In genomic region chr7:2314209-2314955, GRCh38 we compare ENCODE assay signal across 1 cellular context.
TF ChIP-seq lines count a peak whose summit lies in the region.

Gene SNX8, minus strand, starts transcription at chr7:2314441. Its CDS starts 20 bp downstream, at chr7:2314421.

TF ChIP-seq in K562, 482 proteins besides CTCF, POLR2A, EP300 and RAD21 (continued from another document and continues in another):
- TF ChIP-seq MYC (IDR thresholded peaks at IDR 0.05; ENCODE audit: low read depth, low read length): peak; percentile 77
- TF ChIP-seq MYC (CRISPR knock-in tag; IDR thresholded peaks at IDR 0.05; ENCODE audit: borderline replicate concordance, low read depth): no peak
- TF ChIP-seq ZNF592 (IDR thresholded peaks at IDR 0.05): no peak
- no peak for TF ChIP-seq ELK1 (CRISPR knock-in tag; IDR thresholded peaks at IDR 0.05)
- TF ChIP-seq ZBTB33 (CRISPR knock-in tag; IDR thresholded peaks at IDR 0.05): no peak
- peak; percentile 1 for TF ChIP-seq CTCFL (IDR thresholded peaks at IDR 0.05; ENCODE audit: borderline replicate concordance, insufficient read depth, low read depth, low read length, poor library complexity, severe bottlenecking)
- TF ChIP-seq SFPQ (IDR thresholded peaks at IDR 0.05; ENCODE audit: low read depth, low read length): no peak
- TF ChIP-seq CXXC5 (CRISPR knock-in tag; IDR thresholded peaks at IDR 0.05): peak; percentile 88
- TF ChIP-seq TEAD1 (CRISPR knock-in tag; IDR thresholded peaks at IDR 0.05): peak in 1 of 2 experiments; percentile 52; a peak in 1 of 4 replicates
- no peak for TF ChIP-seq EHMT2 (IDR thresholded peaks at IDR 0.05)
- 0 out of 2 replicates have a peak, but pooled peaks have one; percentile 30 for TF ChIP-seq NR2C2 (CRISPR knock-in tag; IDR thresholded peaks at IDR 0.05)
- TF ChIP-seq NR2C2 (tag; IDR thresholded peaks at IDR 0.05): no peak
- no peak for TF ChIP-seq RBM22 (IDR thresholded peaks at IDR 0.05; ENCODE audit: low read depth, low read length, poor library complexity, severe bottlenecking)
- peak; percentile 95 for TF ChIP-seq SPI1 (IDR thresholded peaks at IDR 0.05; ENCODE audit: borderline replicate concordance, low read depth, low read length)
- peak; percentile 69 for TF ChIP-seq RB1 (IDR thresholded peaks at IDR 0.05; ENCODE audit: low read depth)
- TF ChIP-seq GABPA (tag; conservative IDR thresholded peaks at IDR 0.05; ENCODE audit: low read depth): peak; percentile 61
- peak; percentile 51; the same call in 1 of the 2 replicates for TF ChIP-seq ZNF740 (CRISPR knock-in tag; IDR thresholded peaks at IDR 0.05)
- no peak for TF ChIP-seq ZNF740 (tag; IDR thresholded peaks at IDR 0.05)
- TF ChIP-seq HMGN3 (IDR thresholded peaks at IDR 0.05; ENCODE audit: borderline replicate concordance, extremely low read depth, insufficient read length, low read depth, low read length): peak; percentile 49
- no peak for TF ChIP-seq MAFK (IDR thresholded peaks at IDR 0.05; ENCODE audit: low read length)
- no peak for TF ChIP-seq CBX2 (IDR thresholded peaks at IDR 0.05; ENCODE audit: insufficient read depth, low read length, poor library complexity, severe bottlenecking)
- no peak for TF ChIP-seq ZNF280A (IDR thresholded peaks at IDR 0.05; ENCODE audit: low read depth, partially characterized antibody)
- no peak for TF ChIP-seq ARID3A (IDR thresholded peaks at IDR 0.05; ENCODE audit: borderline replicate concordance, low read depth, low read length)
- no peak for TF ChIP-seq HNRNPL (IDR thresholded peaks at IDR 0.05; ENCODE audit: low read depth, low read length)
- TF ChIP-seq ZNF253 (CRISPR knock-in tag; conservative IDR thresholded peaks at IDR 0.05): no peak
- peak in 1 of 2 experiments; percentile 57; a peak in 2 of 4 replicates for TF ChIP-seq MAZ (CRISPR knock-in tag; conservative IDR thresholded peaks at IDR 0.05 in 1 of 2, IDR thresholded peaks at IDR 0.05 in 1 of 2)
- no peak for TF ChIP-seq TFAM (CRISPR knock-in tag; conservative IDR thresholded peaks at IDR 0.05)
- 0 out of 2 replicates have a peak, but pooled peaks have one; percentile 14 for TF ChIP-seq CBFA2T3 (IDR thresholded peaks at IDR 0.05)
- TF ChIP-seq RAD51 (IDR thresholded peaks at IDR 0.05; ENCODE audit: borderline replicate concordance, low read depth): peak; percentile 64
- TF ChIP-seq NCOA1 (IDR thresholded peaks at IDR 0.05; ENCODE audit: low read depth): no peak
- peak; percentile 55 for TF ChIP-seq SAP30 (IDR thresholded peaks at IDR 0.05; ENCODE audit: borderline replicate concordance, insufficient read depth, low read depth, low read length, poor library complexity, severe bottlenecking)
- TF ChIP-seq ARID4B (CRISPR knock-in tag; IDR thresholded peaks at IDR 0.05): peak; percentile 88
- no peak for TF ChIP-seq PCBP2 (IDR thresholded peaks at IDR 0.05; ENCODE audit: low read depth, low read length, poor library complexity, severe bottlenecking)
- no peak for TF ChIP-seq THRB (CRISPR knock-in tag; conservative IDR thresholded peaks at IDR 0.05)
- TF ChIP-seq CBFB (CRISPR knock-in tag; IDR thresholded peaks at IDR 0.05): no peak; the same call in 1 of the 2 replicates
